Comparison of ENCODE assay signal across 2 cellular contexts in genomic region chr1:13570924-13571323, GRCh38.
TF ChIP-seq lines count a peak whose summit lies in the region.

No MANE protein-coding gene starts in this region.

TF ChIP-seq in HCT116, 20 proteins besides CTCF, POLR2A, EP300 and RAD21:
- TF ChIP-seq, protein P1, sequence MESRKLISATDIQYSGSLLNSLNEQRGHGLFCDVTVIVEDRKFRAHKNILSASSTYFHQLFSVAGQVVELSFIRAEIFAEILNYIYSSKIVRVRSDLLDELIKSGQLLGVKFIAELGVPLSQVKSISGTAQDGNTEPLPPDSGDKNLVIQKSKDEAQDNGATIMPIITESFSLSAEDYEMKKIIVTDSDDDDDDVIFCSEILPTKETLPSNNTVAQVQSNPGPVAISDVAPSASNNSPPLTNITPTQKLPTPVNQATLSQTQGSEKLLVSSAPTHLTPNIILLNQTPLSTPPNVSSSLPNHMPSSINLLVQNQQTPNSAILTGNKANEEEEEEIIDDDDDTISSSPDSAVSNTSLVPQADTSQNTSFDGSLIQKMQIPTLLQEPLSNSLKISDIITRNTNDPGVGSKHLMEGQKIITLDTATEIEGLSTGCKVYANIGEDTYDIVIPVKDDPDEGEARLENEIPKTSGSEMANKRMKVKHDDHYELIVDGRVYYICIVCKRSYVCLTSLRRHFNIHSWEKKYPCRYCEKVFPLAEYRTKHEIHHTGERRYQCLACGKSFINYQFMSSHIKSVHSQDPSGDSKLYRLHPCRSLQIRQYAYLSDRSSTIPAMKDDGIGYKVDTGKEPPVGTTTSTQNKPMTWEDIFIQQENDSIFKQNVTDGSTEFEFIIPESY (IDR thresholded peaks at IDR 0.05; ENCODE audit: extremely low read depth, insufficient replicate concordance, low read length) = no peak
- TF ChIP-seq ZFX (IDR thresholded peaks at IDR 0.05) = no peak
- no peak for TF ChIP-seq JUND (IDR thresholded peaks at IDR 0.05)
- no peak for TF ChIP-seq SIN3A (IDR thresholded peaks at IDR 0.05; ENCODE audit: low read depth)
- no peak for TF ChIP-seq CEBPB (IDR thresholded peaks at IDR 0.05; ENCODE audit: low read depth)
- no peak for TF ChIP-seq ZNF274 (IDR thresholded peaks at IDR 0.05; ENCODE audit: low read depth, low read length)
- no peak for TF ChIP-seq CBX3 (IDR thresholded peaks at IDR 0.05; ENCODE audit: low read depth)
- TF ChIP-seq, protein P2, sequence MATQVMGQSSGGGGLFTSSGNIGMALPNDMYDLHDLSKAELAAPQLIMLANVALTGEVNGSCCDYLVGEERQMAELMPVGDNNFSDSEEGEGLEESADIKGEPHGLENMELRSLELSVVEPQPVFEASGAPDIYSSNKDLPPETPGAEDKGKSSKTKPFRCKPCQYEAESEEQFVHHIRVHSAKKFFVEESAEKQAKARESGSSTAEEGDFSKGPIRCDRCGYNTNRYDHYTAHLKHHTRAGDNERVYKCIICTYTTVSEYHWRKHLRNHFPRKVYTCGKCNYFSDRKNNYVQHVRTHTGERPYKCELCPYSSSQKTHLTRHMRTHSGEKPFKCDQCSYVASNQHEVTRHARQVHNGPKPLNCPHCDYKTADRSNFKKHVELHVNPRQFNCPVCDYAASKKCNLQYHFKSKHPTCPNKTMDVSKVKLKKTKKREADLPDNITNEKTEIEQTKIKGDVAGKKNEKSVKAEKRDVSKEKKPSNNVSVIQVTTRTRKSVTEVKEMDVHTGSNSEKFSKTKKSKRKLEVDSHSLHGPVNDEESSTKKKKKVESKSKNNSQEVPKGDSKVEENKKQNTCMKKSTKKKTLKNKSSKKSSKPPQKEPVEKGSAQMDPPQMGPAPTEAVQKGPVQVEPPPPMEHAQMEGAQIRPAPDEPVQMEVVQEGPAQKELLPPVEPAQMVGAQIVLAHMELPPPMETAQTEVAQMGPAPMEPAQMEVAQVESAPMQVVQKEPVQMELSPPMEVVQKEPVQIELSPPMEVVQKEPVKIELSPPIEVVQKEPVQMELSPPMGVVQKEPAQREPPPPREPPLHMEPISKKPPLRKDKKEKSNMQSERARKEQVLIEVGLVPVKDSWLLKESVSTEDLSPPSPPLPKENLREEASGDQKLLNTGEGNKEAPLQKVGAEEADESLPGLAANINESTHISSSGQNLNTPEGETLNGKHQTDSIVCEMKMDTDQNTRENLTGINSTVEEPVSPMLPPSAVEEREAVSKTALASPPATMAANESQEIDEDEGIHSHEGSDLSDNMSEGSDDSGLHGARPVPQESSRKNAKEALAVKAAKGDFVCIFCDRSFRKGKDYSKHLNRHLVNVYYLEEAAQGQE (IDR thresholded peaks at IDR 0.05; ENCODE audit: low read depth) = no peak
- no peak for TF ChIP-seq ATF3 (IDR thresholded peaks at IDR 0.05)
- no peak for TF ChIP-seq EZH2 (IDR thresholded peaks at IDR 0.05)
- TF ChIP-seq POLR2AphosphoS5 (IDR thresholded peaks at IDR 0.05; ENCODE audit: low read depth, low read length) = no peak
- no peak for TF ChIP-seq TCF7L2 (IDR thresholded peaks at IDR 0.05; ENCODE audit: borderline replicate concordance, extremely low read depth, insufficient read depth, insufficient read length)
- no peak for TF ChIP-seq EZH2phosphoT487 (IDR thresholded peaks at IDR 0.05; ENCODE audit: borderline replicate concordance)
- TF ChIP-seq EGR1 (IDR thresholded peaks at IDR 0.05; ENCODE audit: low read depth) = no peak

TF ChIP-seq in GM12878, 131 proteins besides CTCF, POLR2A, EP300 and RAD21:
- no peak for TF ChIP-seq POU2F2 (IDR thresholded peaks at IDR 0.05; ENCODE audit: borderline replicate concordance, low read depth, low read length)
- TF ChIP-seq, protein P1 (IDR thresholded peaks at IDR 0.05) = no peak
- TF ChIP-seq NKRF (conservative IDR thresholded peaks at IDR 0.05) = no peak
- TF ChIP-seq NFIC (IDR thresholded peaks at IDR 0.05; ENCODE audit: low read depth, low read length) = no peak
- no peak for TF ChIP-seq HCFC1 (IDR thresholded peaks at IDR 0.05; ENCODE audit: low read length)
- no peak for TF ChIP-seq MEF2A (IDR thresholded peaks at IDR 0.05; ENCODE audit: insufficient read depth, low read depth, low read length)
- no peak for TF ChIP-seq YY1 (IDR thresholded peaks at IDR 0.05; ENCODE audit: low read depth, low read length)
- no peak for TF ChIP-seq BHLHE40 (IDR thresholded peaks at IDR 0.05; ENCODE audit: borderline replicate concordance in 1 of 2, low read depth in 2 of 2, low read length in 1 of 2)
- TF ChIP-seq, protein P3, sequence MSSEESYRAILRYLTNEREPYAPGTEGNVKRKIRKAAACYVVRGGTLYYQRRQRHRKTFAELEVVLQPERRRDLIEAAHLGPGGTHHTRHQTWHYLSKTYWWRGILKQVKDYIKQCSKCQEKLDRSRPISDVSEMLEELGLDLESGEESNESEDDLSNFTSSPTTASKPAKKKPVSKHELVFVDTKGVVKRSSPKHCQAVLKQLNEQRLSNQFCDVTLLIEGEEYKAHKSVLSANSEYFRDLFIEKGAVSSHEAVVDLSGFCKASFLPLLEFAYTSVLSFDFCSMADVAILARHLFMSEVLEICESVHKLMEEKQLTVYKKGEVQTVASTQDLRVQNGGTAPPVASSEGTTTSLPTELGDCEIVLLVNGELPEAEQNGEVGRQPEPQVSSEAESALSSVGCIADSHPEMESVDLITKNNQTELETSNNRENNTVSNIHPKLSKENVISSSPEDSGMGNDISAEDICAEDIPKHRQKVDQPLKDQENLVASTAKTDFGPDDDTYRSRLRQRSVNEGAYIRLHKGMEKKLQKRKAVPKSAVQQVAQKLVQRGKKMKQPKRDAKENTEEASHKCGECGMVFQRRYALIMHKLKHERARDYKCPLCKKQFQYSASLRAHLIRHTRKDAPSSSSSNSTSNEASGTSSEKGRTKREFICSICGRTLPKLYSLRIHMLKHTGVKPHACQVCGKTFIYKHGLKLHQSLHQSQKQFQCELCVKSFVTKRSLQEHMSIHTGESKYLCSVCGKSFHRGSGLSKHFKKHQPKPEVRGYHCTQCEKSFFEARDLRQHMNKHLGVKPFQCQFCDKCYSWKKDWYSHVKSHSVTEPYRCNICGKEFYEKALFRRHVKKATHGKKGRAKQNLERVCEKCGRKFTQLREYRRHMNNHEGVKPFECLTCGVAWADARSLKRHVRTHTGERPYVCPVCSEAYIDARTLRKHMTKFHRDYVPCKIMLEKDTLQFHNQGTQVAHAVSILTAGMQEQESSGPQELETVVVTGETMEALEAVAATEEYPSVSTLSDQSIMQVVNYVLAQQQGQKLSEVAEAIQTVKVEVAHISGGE (CRISPR knock-in tag; IDR thresholded peaks at IDR 0.05) = no peak
- no peak for TF ChIP-seq ZSCAN29 (IDR thresholded peaks at IDR 0.05)
- no peak for TF ChIP-seq FOS (IDR thresholded peaks at IDR 0.05; ENCODE audit: borderline replicate concordance, extremely low read depth, insufficient read length)
- TF ChIP-seq SREBF2 (IDR thresholded peaks at IDR 0.05; ENCODE audit: low read length) = no peak
- TF ChIP-seq, protein P4, sequence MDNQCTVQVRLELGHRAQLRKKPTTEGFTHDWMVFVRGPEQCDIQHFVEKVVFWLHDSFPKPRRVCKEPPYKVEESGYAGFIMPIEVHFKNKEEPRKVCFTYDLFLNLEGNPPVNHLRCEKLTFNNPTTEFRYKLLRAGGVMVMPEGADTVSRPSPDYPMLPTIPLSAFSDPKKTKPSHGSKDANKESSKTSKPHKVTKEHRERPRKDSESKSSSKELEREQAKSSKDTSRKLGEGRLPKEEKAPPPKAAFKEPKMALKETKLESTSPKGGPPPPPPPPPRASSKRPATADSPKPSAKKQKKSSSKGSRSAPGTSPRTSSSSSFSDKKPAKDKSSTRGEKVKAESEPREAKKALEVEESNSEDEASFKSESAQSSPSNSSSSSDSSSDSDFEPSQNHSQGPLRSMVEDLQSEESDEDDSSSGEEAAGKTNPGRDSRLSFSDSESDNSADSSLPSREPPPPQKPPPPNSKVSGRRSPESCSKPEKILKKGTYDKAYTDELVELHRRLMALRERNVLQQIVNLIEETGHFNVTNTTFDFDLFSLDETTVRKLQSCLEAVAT (IDR thresholded peaks at IDR 0.05) = no peak
- no peak for TF ChIP-seq SRF (IDR thresholded peaks at IDR 0.05; ENCODE audit: low read depth in 2 of 2, low read length in 2 of 2)
- no peak for TF ChIP-seq RBBP5 (conservative IDR thresholded peaks at IDR 0.05)
